1 cellular context compared by ENCODE assay signal in the genomic region with DNA sequence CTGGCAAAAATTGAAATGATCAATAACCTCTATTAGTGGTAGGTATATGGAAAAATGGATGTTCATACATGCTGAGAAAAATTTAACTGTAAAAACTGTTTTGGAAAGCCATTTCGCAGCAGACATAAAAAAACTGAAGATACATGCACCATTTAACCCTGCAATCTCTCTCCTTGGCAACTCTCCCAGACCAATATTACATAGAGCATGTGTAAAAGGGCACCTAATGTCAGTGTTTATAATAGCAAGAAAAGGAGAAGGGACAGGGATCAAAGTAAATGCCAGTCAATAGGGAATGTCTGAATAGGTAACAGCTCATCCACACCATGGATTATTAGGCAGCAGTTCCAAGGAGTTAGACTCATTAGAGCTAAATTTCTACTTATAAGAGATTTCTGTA.
TF ChIP-seq lines count a peak whose summit lies in the region.

No MANE protein-coding gene starts in this region.

TF ChIP-seq in HEK293, 187 proteins besides CTCF, POLR2A, EP300 and RAD21 (continued from another document):
- TF ChIP-seq, protein P1, sequence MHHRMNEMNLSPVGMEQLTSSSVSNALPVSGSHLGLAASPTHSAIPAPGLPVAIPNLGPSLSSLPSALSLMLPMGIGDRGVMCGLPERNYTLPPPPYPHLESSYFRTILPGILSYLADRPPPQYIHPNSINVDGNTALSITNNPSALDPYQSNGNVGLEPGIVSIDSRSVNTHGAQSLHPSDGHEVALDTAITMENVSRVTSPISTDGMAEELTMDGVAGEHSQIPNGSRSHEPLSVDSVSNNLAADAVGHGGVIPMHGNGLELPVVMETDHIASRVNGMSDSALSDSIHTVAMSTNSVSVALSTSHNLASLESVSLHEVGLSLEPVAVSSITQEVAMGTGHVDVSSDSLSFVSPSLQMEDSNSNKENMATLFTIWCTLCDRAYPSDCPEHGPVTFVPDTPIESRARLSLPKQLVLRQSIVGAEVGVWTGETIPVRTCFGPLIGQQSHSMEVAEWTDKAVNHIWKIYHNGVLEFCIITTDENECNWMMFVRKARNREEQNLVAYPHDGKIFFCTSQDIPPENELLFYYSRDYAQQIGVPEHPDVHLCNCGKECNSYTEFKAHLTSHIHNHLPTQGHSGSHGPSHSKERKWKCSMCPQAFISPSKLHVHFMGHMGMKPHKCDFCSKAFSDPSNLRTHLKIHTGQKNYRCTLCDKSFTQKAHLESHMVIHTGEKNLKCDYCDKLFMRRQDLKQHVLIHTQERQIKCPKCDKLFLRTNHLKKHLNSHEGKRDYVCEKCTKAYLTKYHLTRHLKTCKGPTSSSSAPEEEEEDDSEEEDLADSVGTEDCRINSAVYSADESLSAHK (tag by site-specific recombination; IDR thresholded peaks at IDR 0.05) = no peak
- TF ChIP-seq WT1 (tag by site-specific recombination; IDR thresholded peaks at IDR 0.05) (no peak), FEZF1 (tag by site-specific recombination; IDR thresholded peaks at IDR 0.05) (peak; percentile 74), GLIS2 (tag by site-specific recombination; IDR thresholded peaks at IDR 0.05) (no peak)
- TF ChIP-seq, protein P2, sequence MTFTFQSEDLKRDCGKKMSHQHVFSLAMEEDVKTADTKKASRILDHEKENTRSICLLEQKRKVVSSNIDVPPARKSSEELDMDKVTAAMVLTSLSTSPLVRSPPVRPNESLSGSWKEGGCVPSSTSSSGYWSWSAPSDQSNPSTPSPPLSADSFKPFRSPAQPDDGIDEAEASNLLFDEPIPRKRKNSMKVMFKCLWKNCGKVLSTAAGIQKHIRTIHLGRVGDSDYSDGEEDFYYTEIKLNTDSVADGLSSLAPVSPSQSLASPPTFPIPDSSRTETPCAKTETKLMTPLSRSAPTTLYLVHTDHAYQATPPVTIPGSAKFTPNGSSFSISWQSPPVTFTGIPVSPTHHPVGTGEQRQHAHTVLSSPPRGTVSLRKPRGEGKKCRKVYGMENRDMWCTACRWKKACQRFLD (tag by site-specific recombination; IDR thresholded peaks at IDR 0.05) = no peak
- TF ChIP-seq, protein P3, sequence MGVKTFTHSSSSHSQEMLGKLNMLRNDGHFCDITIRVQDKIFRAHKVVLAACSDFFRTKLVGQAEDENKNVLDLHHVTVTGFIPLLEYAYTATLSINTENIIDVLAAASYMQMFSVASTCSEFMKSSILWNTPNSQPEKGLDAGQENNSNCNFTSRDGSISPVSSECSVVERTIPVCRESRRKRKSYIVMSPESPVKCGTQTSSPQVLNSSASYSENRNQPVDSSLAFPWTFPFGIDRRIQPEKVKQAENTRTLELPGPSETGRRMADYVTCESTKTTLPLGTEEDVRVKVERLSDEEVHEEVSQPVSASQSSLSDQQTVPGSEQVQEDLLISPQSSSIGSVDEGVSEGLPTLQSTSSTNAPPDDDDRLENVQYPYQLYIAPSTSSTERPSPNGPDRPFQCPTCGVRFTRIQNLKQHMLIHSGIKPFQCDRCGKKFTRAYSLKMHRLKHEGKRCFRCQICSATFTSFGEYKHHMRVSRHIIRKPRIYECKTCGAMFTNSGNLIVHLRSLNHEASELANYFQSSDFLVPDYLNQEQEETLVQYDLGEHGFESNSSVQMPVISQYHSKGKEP (tag by site-specific recombination; IDR thresholded peaks at IDR 0.05) = peak; percentile 55
